In genomic region chr3:186180151-186180550, GRCh38 we compare ENCODE assay signal across 1 cellular context.
TF ChIP-seq lines count a peak whose summit lies in the region.

No MANE protein-coding gene starts in this region.

TF ChIP-seq in HEK293, 187 proteins besides CTCF, POLR2A, EP300 and RAD21 (continued from another document):
- TF ChIP-seq ZNF518A (tag by site-specific recombination; conservative IDR thresholded peaks at IDR 0.05; ENCODE audit: low read depth), result no peak
- no peak for TF ChIP-seq ZNF366 (tag by site-specific recombination; conservative IDR thresholded peaks at IDR 0.05)
- no peak for TF ChIP-seq ZNF280C (tag by site-specific recombination; IDR thresholded peaks at IDR 0.05)
- no peak for TF ChIP-seq PRDM4 (tag by site-specific recombination; IDR thresholded peaks at IDR 0.05)
- no peak for TF ChIP-seq ZNF549 (tag by site-specific recombination; IDR thresholded peaks at IDR 0.05)
- no peak for TF ChIP-seq HOXD13 (CRISPR knock-in tag; IDR thresholded peaks at IDR 0.05; ENCODE audit: borderline replicate concordance)
